Comparison of ENCODE assay signal across 22 cellular contexts in genomic region chr20:59001068-59001448, GRCh38. TPM values are rescaled to one million over a fixed set of nuclear protein-coding genes. Genes with fewer than 3 reads are reported as not detected.
DNase-seq lines count a peak whose midpoint lies in the region; ATAC-seq, FAIRE-seq and TF ChIP-seq lines count a peak whose summit lies in the region.
"Had no signal": no experiment of that assay in that cellular context is flagged by ENCODE, and none has a peak within 500 bp of the region (broad histone marks: within the 10 kb centered on the region; RNA-seq: fewer than 3 reads in every experiment).

No MANE protein-coding gene starts in this region.

- H3K4ac ChIP-seq in H1 (replicated peaks; ENCODE audit: insufficient read length, low read depth, low read length), result no peak overlapping the region

- H4K20me1 ChIP-seq in H1 (replicated peaks in 1 of 2; ENCODE audit: control insufficient read depth in 1 of 2, insufficient read depth in 2 of 2, low read length in 2 of 2), result peaks cover 0 to 6% of the 10 kb centered on the region in 2 experiments
- H4K20me1 ChIP-seq in osteoblast (ENCODE audit: insufficient read depth, low read length), result peaks cover 24% of the 10 kb centered on the region

- H3K79me2 ChIP-seq in H1 (ENCODE audit: control insufficient read depth in 1 of 2, insufficient read depth in 2 of 2, low read length in 2 of 2) (no peaks in the 10 kb centered on the region), osteoblast (ENCODE audit: insufficient read depth, low read length) (peaks cover 49% of the 10 kb centered on the region)

- H3K9me3 ChIP-seq in T-helper 17 cell (ENCODE audit: control insufficient read depth, low read length, poor library complexity, severe bottlenecking) (no peaks in the 10 kb centered on the region), H1 (ENCODE audit: insufficient read depth in 2 of 2, low read depth in 1 of 2, low read length in 1 of 2) (no peaks in the 10 kb centered on the region), osteoblast (ENCODE audit: low read depth, low read length) (no peaks in the 10 kb centered on the region)
- H3K9me3 ChIP-seq: BE2C, Caco-2 had no signal

- TF ChIP-seq CTCF in H1 (IDR thresholded peaks at IDR 0.05; ENCODE audit: control extremely low read depth in 1 of 3, insufficient read depth in 1 of 3, low read depth in 1 of 3, low read length in 3 of 3) (no peak), osteoblast (IDR thresholded peaks at IDR 0.05; ENCODE audit: extremely low read depth, low read depth, low read length) (no peak)

- no peaks in the 10 kb centered on the region for H3K79me1 ChIP-seq in H1 (ENCODE audit: low read depth, low read length)

- no peak overlapping the region for H3K14ac ChIP-seq in H1 (ENCODE audit: insufficient read length)

- H3K56ac ChIP-seq in H1 (replicated peaks; ENCODE audit: insufficient read length, low read depth, low read length), result no peak overlapping the region

- H3K36me3 ChIP-seq in H1 (ENCODE audit: control insufficient read depth in 2 of 4, insufficient read depth in 4 of 4, low read length in 3 of 4) (peaks cover 0 to 7% (median 0%) of the 10 kb centered on the region in 4 experiments; a peak in 3 of 8 replicates), osteoblast (ENCODE audit: insufficient read depth, low read length) (peaks cover 74% of the 10 kb centered on the region)

- no peak overlapping the region for H2AFZ ChIP-seq in H1 (ENCODE audit: low read length)
- H2AFZ ChIP-seq in osteoblast (ENCODE audit: low read length), result no peak overlapping the region
- H2AFZ ChIP-seq: GM23248 had no signal

- no peak overlapping the region for H3K4me3 ChIP-seq in H1 (ENCODE audit: extremely low read depth in 1 of 4, insufficient read depth in 2 of 4, low read depth in 3 of 4, low read length in 4 of 4)
- no peak overlapping the region for H3K4me3 ChIP-seq in osteoblast (ENCODE audit: insufficient read depth, low read length)
- H3K4me3 ChIP-seq: GM23248 had no signal

- no peaks in the 10 kb centered on the region for H3K27me3 Mint-ChIP-seq in T-helper 17 cell
- H3K27me3 Mint-ChIP-seq: CD4-positive, alpha-beta T cell had no signal

- no peak for FAIRE-seq in H1 (lab: Jason Lieb, UNC)
- FAIRE-seq: A204.1, D721Med, G401.6, GM12891, H54 had no signal

- H3K4me2 ChIP-seq in H1 (ENCODE audit: insufficient read depth in 1 of 2, low read depth in 2 of 2, low read length in 2 of 2), result no peak overlapping the region
- no peak overlapping the region for H3K4me2 ChIP-seq in osteoblast (ENCODE audit: insufficient read depth, low read length)

- H3K4me1 ChIP-seq in H1 (replicated peaks in 1 of 4; ENCODE audit: control insufficient read depth in 3 of 4, insufficient read depth in 4 of 4, low read length in 3 of 4), result no peaks in the 10 kb centered on the region; a peak in 1 of 7 replicates
- H3K4me1 ChIP-seq in osteoblast (ENCODE audit: insufficient read depth, low read length), result peaks cover 15% of the 10 kb centered on the region
- H3K4me1 ChIP-seq: BE2C had no signal

- no peak overlapping the region for H3K4me3 Mint-ChIP-seq in T-helper 17 cell
- H3K4me3 Mint-ChIP-seq: CD4-positive, alpha-beta T cell had no signal

- H3K27ac Mint-ChIP-seq in T-helper 17 cell, result peak overlapping the region; percentile 39
- H3K27ac Mint-ChIP-seq: CD4-positive, alpha-beta T cell had no signal

- DNase-seq in T-helper 17 cell, result no peak
- DNase-seq in H1 (ENCODE audit: low read depth in 1 of 2, low spot score in 2 of 2), result no peak
- DNase-seq in osteoblast (ENCODE audit: insufficient read length, low spot score, missing footprints), result peak; percentile 27
- no peak for DNase-seq in NCI-H2196 (lab: John Stamatoyannopoulos, UW; ENCODE audit: unreplicated experiment)
- DNase-seq in germinal center (ENCODE audit: low spot score), result no peak
- no peak for DNase-seq in RKO (ENCODE audit: low spot score)
- no peak for DNase-seq in retina
- DNase-seq: ACHN; BE2C; C1 segment of cervical spinal cord; Caco-2; CD4-positive, alpha-beta T cell; GM23248; HCEC 1CT; IMR-90 had no signal

- no peak for TF ChIP-seq EP300 in H1 (IDR thresholded peaks at IDR 0.05; ENCODE audit: borderline replicate concordance in 1 of 2, low read depth in 2 of 2, low read length in 2 of 2)

- no peaks in the 10 kb centered on the region for H3K36me3 Mint-ChIP-seq in T-helper 17 cell (ENCODE audit: low read depth)

- CTCF ChIA-PET in H1 (lab: Charles Lee; ENCODE audit: partially characterized antibody), result interaction anchor here (0.6 to 1.2 kb wide), 3 partner anchors 17 to 221 kb away, joined by 3 to 4 read pairs (median 3); no protein-coding TSS in a partner anchor

- TF ChIP-seq RAD21 in H1 (IDR thresholded peaks at IDR 0.05 in 1 of 2, conservative IDR thresholded peaks at IDR 0.05 in 1 of 2; ENCODE audit: low read depth in 2 of 2, low read length in 2 of 2), result no peak

- peaks cover 31% of the 10 kb centered on the region for H3K4me1 Mint-ChIP-seq in T-helper 17 cell

- no peak overlapping the region for H3K27ac ChIP-seq in H1 (ENCODE audit: low read depth, low read length)
- no peak overlapping the region for H3K27ac ChIP-seq in osteoblast (ENCODE audit: low read depth, low read length)
- H3K27ac ChIP-seq: GM23248, HL-60 had no signal

- H3K9ac ChIP-seq in H1 (replicated peaks in 1 of 4; ENCODE audit: extremely low read depth in 1 of 4, low read depth in 3 of 4, low read length in 3 of 4), result no peak overlapping the region
- H3K9ac ChIP-seq: GM23248 had no signal

- H3K23ac ChIP-seq in H1 (ENCODE audit: insufficient read length), result no peak overlapping the region

- no peaks in the 10 kb centered on the region for H3K23me2 ChIP-seq in H1 (ENCODE audit: low read depth, low read length)

- H3K18ac ChIP-seq in H1 (ENCODE audit: extremely low read depth, low read length), result no peak overlapping the region

- H4K8ac ChIP-seq in H1 (ENCODE audit: extremely low read depth, insufficient read depth, low read length), result no peak overlapping the region

- H2BK5ac ChIP-seq in H1 (ENCODE audit: low read depth, low read length), result 0 out of 2 replicates have a peak overlapping the region, but pooled peaks have one; percentile 23

- TF ChIP-seq POLR2A in H1 (IDR thresholded peaks at IDR 0.05; ENCODE audit: control extremely low read depth in 1 of 2, low read depth in 2 of 2, low read length in 2 of 2), result no peak

- H2AK5ac ChIP-seq in H1 (ENCODE audit: low read depth, low read length), result no peak overlapping the region

- H2BK120ac ChIP-seq in H1 (replicated peaks; ENCODE audit: low read depth, low read length), result no peak overlapping the region

- 86% methylated on average over 13 of the region's 13 CpGs; no CpG with 5 or more reads in 1 of the 2 experiments for WGBS in H1 (ENCODE audit: extremely low coverage in 1 of 2, insufficient coverage in 1 of 2, insufficient read length in 1 of 2, insufficient replicate concordance in 2 of 2, low coverage in 1 of 2, low lambda C conversion rate in 2 of 2, missing lambda C conversion rate in 1 of 2), 2 experiments

- no peaks in the 10 kb centered on the region for H3K27me3 ChIP-seq in H1 (replicated peaks in 1 of 4; ENCODE audit: control insufficient read depth in 3 of 4, extremely low read depth in 1 of 4, insufficient read depth in 3 of 4, low read length in 3 of 4)
- no peaks in the 10 kb centered on the region for H3K27me3 ChIP-seq in osteoblast (ENCODE audit: insufficient read depth, low read length)
- H3K27me3 ChIP-seq: BE2C had no signal

- H2BK20ac ChIP-seq in H1 (ENCODE audit: low read length), result no peak overlapping the region

- ATAC-seq in T-helper 17 cell, result no peak

- H4K91ac ChIP-seq in H1 (replicated peaks; ENCODE audit: insufficient read length, low read length), result no peak overlapping the region

- POLR2A ChIA-PET in H1 (lab: Charles Lee; ENCODE audit: partially characterized antibody), result no interaction called here

- no peak overlapping the region for H2BK12ac ChIP-seq in H1 (ENCODE audit: low read depth, low read length)

- H2BK15ac ChIP-seq in H1 (ENCODE audit: low read length), result no peak overlapping the region

- no peak overlapping the region for H4K5ac ChIP-seq in H1 (ENCODE audit: insufficient read length, low read depth, low read length)

RNA-seq across cellular contexts. Expression of gene CTSZ, which starts 6.0 kb away (rescaled TPM):
- 10 to 100 TPM; 27.4 to 30.1 TPM for total RNA-seq in T-helper 17 cell
- 32.3 and 32.8 TPM in 2 replicates for total RNA-seq in H1 (2021; fragmentation: NEBNext Ultra II Directional; extraction: Animal tissue kit (Norgen Biotek cat#: 25700))
- polyA plus RNA-seq in H1 (2011; rRNA removed), result 34.0 and 37.3 TPM in 2 replicates
- polyA plus RNA-seq in H1 (2011; cell fraction: cytosol; rRNA removed), result 40.6 TPM
- polyA plus RNA-seq in H1 (2011; cell fraction: nucleus; rRNA removed), result 20.6 TPM
- 28.5 to 44.8 TPM (median 40.1 TPM) in 4 replicates for polyA plus RNA-seq in H1 (2012, experiment 1 of 2)
- 14.9 TPM for polyA plus RNA-seq in H1 (2012, experiment 2 of 2)
- polyA plus RNA-seq in H1 (2013, experiment 1 of 2), result 22.7 TPM
- 28.3 TPM for polyA plus RNA-seq in H1 (2013, experiment 2 of 2)
- 18.3 and 24.6 TPM in 2 replicates for polyA minus RNA-seq in H1 (2011; rRNA and poly(A)+ RNA removed)
- 11.0 TPM for polyA minus RNA-seq in H1 (2011; cell fraction: cytosol; rRNA and poly(A)+ RNA removed)
- 18.3 TPM for polyA minus RNA-seq in H1 (2011; cell fraction: nucleus; rRNA and poly(A)+ RNA removed)
- total RNA-seq in osteoblast, result 223 and 264 TPM in 2 replicates

RNA-seq across cellular contexts. Expression of gene TUBB1, which starts 18.2 kb away (rescaled TPM):
- total RNA-seq in T-helper 17 cell (100 to 1,000 TPM in 1 of 2 donors, 10 to 100 TPM in 1; 14.0 to 483 TPM), osteoblast (not detected in 2 replicates)
- not detected in 2 replicates for total RNA-seq in H1 (2021; fragmentation: NEBNext Ultra II Directional; extraction: Animal tissue kit (Norgen Biotek cat#: 25700))
- not detected in 2 replicates for polyA plus RNA-seq in H1 (2011; rRNA removed)
- 0.04 TPM for polyA plus RNA-seq in H1 (2011; cell fraction: cytosol; rRNA removed)
- polyA plus RNA-seq in H1 (2011; cell fraction: nucleus; rRNA removed), result 0.04 TPM
- polyA plus RNA-seq in H1 (2012, experiment 1 of 2), result 0.12 to 0.29 TPM (median 0.20 TPM) in 4 replicates
- polyA plus RNA-seq in H1 (2012, experiment 2 of 2), result not detected
- polyA plus RNA-seq in H1 (2013, experiment 1 of 2), result not detected
- not detected for polyA plus RNA-seq in H1 (2013, experiment 2 of 2)
- polyA minus RNA-seq in H1 (2011; rRNA and poly(A)+ RNA removed), result not detected in 2 replicates
- polyA minus RNA-seq in H1 (2011; cell fraction: cytosol; rRNA and poly(A)+ RNA removed), result not detected
- polyA minus RNA-seq in H1 (2011; cell fraction: nucleus; rRNA and poly(A)+ RNA removed), result not detected
- total RNA-seq: GM23248, HT1080, IMR-90 had no signal
- polyA plus RNA-seq: IMR-90 had no signal

RNA-seq across cellular contexts. Expression of gene NELFCD, which starts 20.0 kb away (rescaled TPM):
- total RNA-seq in T-helper 17 cell, result 10 to 100 TPM; 71.0 to 82.3 TPM
- total RNA-seq in H1 (2021; fragmentation: NEBNext Ultra II Directional; extraction: Animal tissue kit (Norgen Biotek cat#: 25700)), result 56.3 and 59.6 TPM in 2 replicates
- 35.5 and 35.8 TPM in 2 replicates for polyA plus RNA-seq in H1 (2011; rRNA removed)
- 60.1 TPM for polyA plus RNA-seq in H1 (2011; cell fraction: cytosol; rRNA removed)
- polyA plus RNA-seq in H1 (2011; cell fraction: nucleus; rRNA removed), result 127 TPM
- polyA plus RNA-seq in H1 (2012, experiment 1 of 2), result 49.6 to 60.5 TPM (median 53.9 TPM) in 4 replicates
- polyA plus RNA-seq in H1 (2012, experiment 2 of 2), result 33.3 TPM
- polyA plus RNA-seq in H1 (2013, experiment 1 of 2), result 38.1 TPM
- 35.7 TPM for polyA plus RNA-seq in H1 (2013, experiment 2 of 2)
- polyA minus RNA-seq in H1 (2011; rRNA and poly(A)+ RNA removed), result 71.8 and 76.0 TPM in 2 replicates
- 27.4 TPM for polyA minus RNA-seq in H1 (2011; cell fraction: cytosol; rRNA and poly(A)+ RNA removed)
- polyA minus RNA-seq in H1 (2011; cell fraction: nucleus; rRNA and poly(A)+ RNA removed), result 45.8 TPM
- total RNA-seq in osteoblast, result 41.3 and 46.7 TPM in 2 replicates

RNA-seq across cellular contexts. Expression of gene ATP5F1E, which starts 31.1 kb away (rescaled TPM):
- total RNA-seq in T-helper 17 cell (10 to 100 TPM; 57.8 to 84.0 TPM), osteoblast (19.5 and 23.0 TPM in 2 replicates)
- 45.5 and 47.8 TPM in 2 replicates for total RNA-seq in H1 (2021; fragmentation: NEBNext Ultra II Directional; extraction: Animal tissue kit (Norgen Biotek cat#: 25700))
- polyA plus RNA-seq in H1 (2011; rRNA removed), result 12.1 and 15.7 TPM in 2 replicates
- polyA plus RNA-seq in H1 (2011; cell fraction: cytosol; rRNA removed), result 23.4 TPM
- polyA plus RNA-seq in H1 (2011; cell fraction: nucleus; rRNA removed), result 9.1 TPM
- polyA plus RNA-seq in H1 (2012, experiment 1 of 2), result 44.3 to 62.7 TPM (median 56.7 TPM) in 4 replicates
- 7.3 TPM for polyA plus RNA-seq in H1 (2012, experiment 2 of 2)
- polyA plus RNA-seq in H1 (2013, experiment 1 of 2), result 55.2 TPM
- 53.9 TPM for polyA plus RNA-seq in H1 (2013, experiment 2 of 2)
- polyA minus RNA-seq in H1 (2011; rRNA and poly(A)+ RNA removed), result 3.9 and 4.2 TPM in 2 replicates
- 12.0 TPM for polyA minus RNA-seq in H1 (2011; cell fraction: cytosol; rRNA and poly(A)+ RNA removed)
- 14.7 TPM for polyA minus RNA-seq in H1 (2011; cell fraction: nucleus; rRNA and poly(A)+ RNA removed)

RNA-seq across cellular contexts. Expression of gene PRELID3B, which starts 41.5 kb away (rescaled TPM):
- total RNA-seq in T-helper 17 cell, result 10 to 100 TPM; 53.8 to 72.6 TPM
- 43.2 and 50.5 TPM in 2 replicates for total RNA-seq in H1 (2021; fragmentation: NEBNext Ultra II Directional; extraction: Animal tissue kit (Norgen Biotek cat#: 25700))
- 4.6 and 8.1 TPM in 2 replicates for polyA plus RNA-seq in H1 (2011; rRNA removed)
- polyA plus RNA-seq in H1 (2011; cell fraction: cytosol; rRNA removed), result 11.6 TPM
- 30.8 TPM for polyA plus RNA-seq in H1 (2011; cell fraction: nucleus; rRNA removed)
- 12.4 to 17.0 TPM (median 14.1 TPM) in 4 replicates for polyA plus RNA-seq in H1 (2012, experiment 1 of 2)
- polyA plus RNA-seq in H1 (2012, experiment 2 of 2), result 1.3 TPM
- 15.5 TPM for polyA plus RNA-seq in H1 (2013, experiment 1 of 2)
- polyA plus RNA-seq in H1 (2013, experiment 2 of 2), result 14.8 TPM
- 28.0 and 28.8 TPM in 2 replicates for polyA minus RNA-seq in H1 (2011; rRNA and poly(A)+ RNA removed)
- polyA minus RNA-seq in H1 (2011; cell fraction: cytosol; rRNA and poly(A)+ RNA removed), result 21.1 TPM
- polyA minus RNA-seq in H1 (2011; cell fraction: nucleus; rRNA and poly(A)+ RNA removed), result 16.9 TPM
- 68.4 and 72.2 TPM in 2 replicates for total RNA-seq in osteoblast

Comparison
In these comparisons a context has a peak if more than half of its experiments do, and no peak if none do; other contexts are left out.
1. RNA of gene TUBB1, which starts 18.2 kb away (total RNA-seq): 14.0 to 483 TPM in T-helper 17 cell; not detected in H1 and not detected in osteoblast; every median in the first group is over 10 times any median in the second.